In the genomic region with DNA sequence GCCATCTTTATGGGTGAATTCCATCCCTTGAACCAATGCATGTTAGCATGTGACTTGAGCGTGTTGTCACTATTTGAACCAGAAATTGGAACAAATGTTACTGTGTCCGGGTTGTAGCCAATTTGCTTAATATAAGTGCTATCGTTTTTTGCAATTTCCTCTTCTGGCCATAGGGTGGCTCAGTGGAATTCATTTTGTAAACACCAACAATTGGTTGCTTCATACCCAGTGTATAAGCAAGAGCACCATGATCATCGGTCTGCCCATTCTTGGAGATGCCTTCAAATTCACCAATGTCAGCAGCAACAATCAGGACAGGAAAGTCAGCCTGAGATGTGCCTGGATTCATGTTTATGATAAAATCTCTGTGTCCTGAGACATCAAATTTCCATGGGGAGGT, we compare ENCODE assay signal across 18 cellular contexts. TPM values are rescaled to one million over a fixed set of nuclear protein-coding genes. Genes with fewer than 3 reads are reported as not detected.
DNase-seq lines count a peak whose midpoint lies in the region; ATAC-seq, FAIRE-seq and TF ChIP-seq lines count a peak whose summit lies in the region.
"Had no signal": no experiment of that assay in that cellular context is flagged by ENCODE, and none has a peak within 500 bp of the region (broad histone marks: within the 10 kb centered on the region; RNA-seq: fewer than 3 reads in every experiment).

No MANE protein-coding gene starts in this region.

- H2BK120ac ChIP-seq in H1 (replicated peaks; ENCODE audit: low read depth, low read length): no peak overlapping the region

- CTCF ChIA-PET in H1 (lab: Charles Lee; ENCODE audit: partially characterized antibody): no interaction called here
- CTCF ChIA-PET in activated CD8-positive, alpha-beta T cell treated with anti-CD3 and anti-CD28 coated beads for 36 hours (lab: Charles Lee): no interaction called here

- H3K4me3 ChIP-seq in GM06990 (replicated peaks; ENCODE audit: low read depth, low read length) (no peak overlapping the region), H1 (ENCODE audit: extremely low read depth in 1 of 4, insufficient read depth in 2 of 4, low read depth in 3 of 4, low read length in 4 of 4) (no peak overlapping the region), WERI-Rb-1 (ENCODE audit: low read depth, low read length) (no peak overlapping the region)
- H3K4me3 ChIP-seq: SJSA1 had no signal

- no peak overlapping the region for H3K56ac ChIP-seq in H1 (replicated peaks; ENCODE audit: insufficient read length, low read depth, low read length)

- no peak for TF ChIP-seq RAD21 in H1 (IDR thresholded peaks at IDR 0.05 in 1 of 2, conservative IDR thresholded peaks at IDR 0.05 in 1 of 2; ENCODE audit: low read depth in 2 of 2, low read length in 2 of 2)

- H2AFZ ChIP-seq in H1 (ENCODE audit: low read length): no peak overlapping the region

- H2AK5ac ChIP-seq in H1 (ENCODE audit: low read depth, low read length): no peak overlapping the region

- no peak overlapping the region for H2BK20ac ChIP-seq in H1 (ENCODE audit: low read length)

- H3K27ac ChIP-seq in H1 (ENCODE audit: low read depth, low read length) (no peak overlapping the region), WERI-Rb-1 (no peak overlapping the region)
- H3K27ac ChIP-seq: KMS-11, SJSA1 had no signal

- peak; percentile 19 for FAIRE-seq in H1 (lab: Jason Lieb, UNC)
- FAIRE-seq: GM19239 had no signal

- no peaks in the 10 kb centered on the region for H3K27me3 Mint-ChIP-seq in activated CD8-positive, alpha-beta T cell treated with anti-CD3 and anti-CD28 coated beads for 36 hours
- H3K27me3 Mint-ChIP-seq: CD4-positive, alpha-beta T cell had no signal

- H3K23ac ChIP-seq in H1 (ENCODE audit: insufficient read length): no peak overlapping the region

- H3K36me3 ChIP-seq in GM06990 (ENCODE audit: control insufficient read depth, insufficient read depth, low read length) (no peaks in the 10 kb centered on the region), H1 (ENCODE audit: control insufficient read depth in 2 of 4, insufficient read depth in 4 of 4, low read length in 3 of 4) (no peaks in the 10 kb centered on the region), WERI-Rb-1 (no peaks in the 10 kb centered on the region)

- H2BK5ac ChIP-seq in H1 (ENCODE audit: low read depth, low read length): no peak overlapping the region

- no peaks in the 10 kb centered on the region for H3K79me2 ChIP-seq in H1 (ENCODE audit: control insufficient read depth in 1 of 2, insufficient read depth in 2 of 2, low read length in 2 of 2)

- TF ChIP-seq POLR2A in H1 (IDR thresholded peaks at IDR 0.05; ENCODE audit: control extremely low read depth in 1 of 2, low read depth in 2 of 2, low read length in 2 of 2): no peak

- intact Hi-C loops in activated CD8-positive, alpha-beta T cell treated with anti-CD3 and anti-CD28 coated beads for 36 hours (cut with micrococcal nuclease): no loop called here

- H4K8ac ChIP-seq in H1 (ENCODE audit: extremely low read depth, insufficient read depth, low read length): no peak overlapping the region

- H3K4ac ChIP-seq in H1 (replicated peaks; ENCODE audit: insufficient read length, low read depth, low read length): no peak overlapping the region

- TF ChIP-seq CTCF in GM06990 (IDR thresholded peaks at IDR 0.05; ENCODE audit: insufficient read depth, low read length, poor library complexity, severe bottlenecking) (peak; percentile 23), H1 (IDR thresholded peaks at IDR 0.05; ENCODE audit: control extremely low read depth in 1 of 3, insufficient read depth in 1 of 3, low read depth in 1 of 3, low read length in 3 of 3) (peak in 1 of 3 experiments; percentile 1; a peak in 1 of 4 replicates), WERI-Rb-1 (IDR thresholded peaks at IDR 0.05; ENCODE audit: low read depth, low read length) (no peak)
- TF ChIP-seq CTCF in activated CD8-positive, alpha-beta T cell treated with anti-CD3 and anti-CD28 coated beads for 36 hours (IDR thresholded peaks at IDR 0.05): no peak

- 93% methylated on average over 4 of the region's 4 CpGs; no CpG with 5 or more reads in 1 of the 2 experiments for WGBS in H1 (ENCODE audit: extremely low coverage in 1 of 2, insufficient coverage in 1 of 2, insufficient read length in 1 of 2, insufficient replicate concordance in 2 of 2, low coverage in 1 of 2, low lambda C conversion rate in 2 of 2, missing lambda C conversion rate in 1 of 2), 2 experiments

- DNase-seq in GM06990 (ENCODE audit: extremely low read depth, insufficient read length) (no peak), NCI-H69 (lab: John Stamatoyannopoulos, UW) (peak; percentile 26), H1 (ENCODE audit: low read depth in 1 of 2, low spot score in 2 of 2) (no peak), WERI-Rb-1 (no peak), NCI-H345 treated with DMSO at 0.1 percent for 48 hours (lab: John Stamatoyannopoulos, UW; ENCODE audit: unreplicated experiment) (no peak)
- DNase-seq in activated CD8-positive, alpha-beta T cell treated with anti-CD3 and anti-CD28 coated beads for 36 hours: no peak
- DNase-seq: activated T-cell treated with anti-CD3 and anti-CD28 coated beads, Interleukin-2, amount 50 U/mL, for 4 hours; amygdala; CD4-positive, alpha-beta T cell; naive thymus-derived CD4-positive, alpha-beta T cell; NCI-H345 had no signal

- no peak overlapping the region for H3K4me2 ChIP-seq in H1 (ENCODE audit: insufficient read depth in 1 of 2, low read depth in 2 of 2, low read length in 2 of 2)
- H3K4me2 ChIP-seq: KMS-11 had no signal

- H3K4me3 Mint-ChIP-seq in activated CD8-positive, alpha-beta T cell treated with anti-CD3 and anti-CD28 coated beads for 36 hours: no peak overlapping the region
- H3K4me3 Mint-ChIP-seq: activated T-cell treated with anti-CD3 and anti-CD28 coated beads, Interleukin-2, amount 50 U/mL, for 4 hours; CD4-positive, alpha-beta T cell; dendritic cell treated with granulocyte-macrophage colony-stimulating factor and Interleukin-4, amounts not matched to agents 40 ng/mL and 50 ng/mL, for 4 days; naive thymus-derived CD4-positive, alpha-beta T cell had no signal

- H3K9ac ChIP-seq in H1 (replicated peaks in 1 of 4; ENCODE audit: extremely low read depth in 1 of 4, low read depth in 3 of 4, low read length in 3 of 4): no peak overlapping the region
- H3K9ac ChIP-seq: KMS-11 had no signal

- peaks cover 3% of the 10 kb centered on the region for H3K4me1 Mint-ChIP-seq in activated CD8-positive, alpha-beta T cell treated with anti-CD3 and anti-CD28 coated beads for 36 hours (ENCODE audit: low read depth)

- H3K79me1 ChIP-seq in H1 (ENCODE audit: low read depth, low read length): no peaks in the 10 kb centered on the region

- H3K14ac ChIP-seq in H1 (ENCODE audit: insufficient read length): no peak overlapping the region

- H2BK12ac ChIP-seq in H1 (ENCODE audit: low read depth, low read length): no peak overlapping the region

- no peaks in the 10 kb centered on the region for H3K9me3 ChIP-seq in H1 (ENCODE audit: insufficient read depth in 2 of 2, low read depth in 1 of 2, low read length in 1 of 2)
- H3K9me3 ChIP-seq in WERI-Rb-1 (ENCODE audit: severe bottlenecking): no peaks in the 10 kb centered on the region
- H3K9me3 ChIP-seq: SJSA1 had no signal

- no peaks in the 10 kb centered on the region for H3K9me3 Mint-ChIP-seq in activated CD8-positive, alpha-beta T cell treated with anti-CD3 and anti-CD28 coated beads for 36 hours
- H3K9me3 Mint-ChIP-seq: activated T-cell treated with anti-CD3 and anti-CD28 coated beads, Interleukin-2, amount 50 U/mL, for 4 hours; CD4-positive, alpha-beta T cell; dendritic cell treated with granulocyte-macrophage colony-stimulating factor and Interleukin-4, amounts not matched to agents 40 ng/mL and 50 ng/mL, for 4 days had no signal

- H3K27ac Mint-ChIP-seq in activated CD8-positive, alpha-beta T cell treated with anti-CD3 and anti-CD28 coated beads for 36 hours: no peak overlapping the region
- H3K27ac Mint-ChIP-seq: CD4-positive, alpha-beta T cell; dendritic cell treated with granulocyte-macrophage colony-stimulating factor and Interleukin-4, amounts not matched to agents 40 ng/mL and 50 ng/mL, for 4 days; naive thymus-derived CD4-positive, alpha-beta T cell had no signal

- no peak overlapping the region for H4K5ac ChIP-seq in H1 (ENCODE audit: insufficient read length, low read depth, low read length)

- no peaks in the 10 kb centered on the region for H4K20me1 ChIP-seq in H1 (replicated peaks in 1 of 2; ENCODE audit: control insufficient read depth in 1 of 2, insufficient read depth in 2 of 2, low read length in 2 of 2)

- H3K36me3 Mint-ChIP-seq in activated CD8-positive, alpha-beta T cell treated with anti-CD3 and anti-CD28 coated beads for 36 hours (ENCODE audit: low read depth): no peaks in the 10 kb centered on the region

- no peak overlapping the region for H4K91ac ChIP-seq in H1 (replicated peaks; ENCODE audit: insufficient read length, low read length)

- POLR2A ChIA-PET in H1 (lab: Charles Lee; ENCODE audit: partially characterized antibody): no interaction called here
- POLR2A ChIA-PET in activated CD8-positive, alpha-beta T cell treated with anti-CD3 and anti-CD28 coated beads for 36 hours (lab: Charles Lee): no interaction called here

- no peak overlapping the region for H2BK15ac ChIP-seq in H1 (ENCODE audit: low read length)

- H3K18ac ChIP-seq in H1 (ENCODE audit: extremely low read depth, low read length): no peak overlapping the region

- no peaks in the 10 kb centered on the region for H3K4me1 ChIP-seq in H1 (replicated peaks in 1 of 4; ENCODE audit: control insufficient read depth in 3 of 4, insufficient read depth in 4 of 4, low read length in 3 of 4)

- no peak for TF ChIP-seq EP300 in H1 (IDR thresholded peaks at IDR 0.05; ENCODE audit: borderline replicate concordance in 1 of 2, low read depth in 2 of 2, low read length in 2 of 2)

- peaks cover 3% of the 10 kb centered on the region; the same call in 1 of the 2 replicates for H3K23me2 ChIP-seq in H1 (ENCODE audit: low read depth, low read length)

- H3K27me3 ChIP-seq in GM06990 (replicated peaks; ENCODE audit: control insufficient read depth, insufficient read depth, low read length) (no peaks in the 10 kb centered on the region), H1 (replicated peaks in 1 of 4; ENCODE audit: control insufficient read depth in 3 of 4, extremely low read depth in 1 of 4, insufficient read depth in 3 of 4, low read length in 3 of 4) (no peaks in the 10 kb centered on the region), WERI-Rb-1 (ENCODE audit: insufficient read depth, low read depth, severe bottlenecking) (no peaks in the 10 kb centered on the region)
- H3K27me3 ChIP-seq: SJSA1 had no signal

- peak; percentile 30 for ATAC-seq in GM21526 (IDR thresholded peaks at IDR 0.05; ENCODE audit: low FRiP score, unreplicated experiment)
- ATAC-seq in activated CD8-positive, alpha-beta T cell treated with anti-CD3 and anti-CD28 coated beads for 36 hours: no peak
- ATAC-seq in GM19452 (IDR thresholded peaks at IDR 0.05; ENCODE audit: unreplicated experiment): no peak
- ATAC-seq: activated T-cell treated with anti-CD3 and anti-CD28 coated beads, Interleukin-2, amount 50 U/mL, for 4 hours; naive thymus-derived CD4-positive, alpha-beta T cell; sciatic nerve had no signal

RNA-seq across cellular contexts. Expression of a gene that starts 5.0 kb away (rescaled TPM):
- 20.9 and 26.6 TPM in 2 replicates for total RNA-seq in H1 (2021; fragmentation: NEBNext Ultra II Directional; extraction: Animal tissue kit (Norgen Biotek cat#: 25700))
- 6.9 and 9.0 TPM in 2 replicates for polyA plus RNA-seq in H1 (2011; rRNA removed)
- 10.1 TPM for polyA plus RNA-seq in H1 (2011; cell fraction: cytosol; rRNA removed)
- polyA plus RNA-seq in H1 (2011; cell fraction: nucleus; rRNA removed): 7.7 TPM
- polyA plus RNA-seq in H1 (2012, experiment 1 of 2): 12.4 to 17.5 TPM (median 15.1 TPM) in 4 replicates
- 0.64 TPM for polyA plus RNA-seq in H1 (2012, experiment 2 of 2)
- polyA plus RNA-seq in H1 (2013, experiment 1 of 2): 16.5 TPM
- 19.1 TPM for polyA plus RNA-seq in H1 (2013, experiment 2 of 2)
- 37.0 and 63.1 TPM in 2 replicates for polyA minus RNA-seq in H1 (2011; rRNA and poly(A)+ RNA removed)
- polyA minus RNA-seq in H1 (2011; cell fraction: cytosol; rRNA and poly(A)+ RNA removed): 21.8 TPM
- 22.9 TPM for polyA minus RNA-seq in H1 (2011; cell fraction: nucleus; rRNA and poly(A)+ RNA removed)
- total RNA-seq in activated CD8-positive, alpha-beta T cell treated with anti-CD3 and anti-CD28 coated beads for 36 hours: 10 to 100 TPM; 49.5 to 54.1 TPM
